ENCODE assay signal across 10 cellular contexts in genomic region chr6:156794963-156795362, GRCh38. TPM values are rescaled to one million over a fixed set of nuclear protein-coding genes. Genes with fewer than 3 reads are reported as not detected.
DNase-seq lines count a peak whose midpoint lies in the region; ATAC-seq, FAIRE-seq and TF ChIP-seq lines count a peak whose summit lies in the region.
"Had no signal": no experiment of that assay in that cellular context is flagged by ENCODE, and none has a peak within 500 bp of the region (broad histone marks: within the 10 kb centered on the region; RNA-seq: fewer than 3 reads in every experiment).

No MANE protein-coding gene starts in this region.

- no peaks in the 10 kb centered on the region for H3K27me3 ChIP-seq in breast epithelium

- intact Hi-C loops in left colon (cut with DNase I, micrococcal nuclease) (no loop called here), breast epithelium (cut with DNase I; ENCODE audit: low total_unique reads) (no loop called here)

- H3K4me3 Mint-ChIP-seq in IgD-negative memory B cell: peak overlapping the region; percentile 63 to 93 (median 80)

- H3K27ac ChIP-seq in breast epithelium: no peak overlapping the region
- H3K27ac ChIP-seq: VCaP had no signal

- H3K36me3 Mint-ChIP-seq in IgD-negative memory B cell: peaks cover 2% of the 10 kb centered on the region

- peak; percentile 86 for FAIRE-seq in GM12891 (lab: Jason Lieb, UNC)

- ATAC-seq in GM21390 (IDR thresholded peaks at IDR 0.05; ENCODE audit: unreplicated experiment) (peak; percentile 35), left colon (peak; percentile 39)

- H3K4me1 Mint-ChIP-seq in IgD-negative memory B cell: peaks cover 68 to 84% (median 69%) of the 10 kb centered on the region in 3 donors

- TF ChIP-seq POLR2A in GM12891 (IDR thresholded peaks at IDR 0.05; ENCODE audit: low read depth, low read length) (peak; percentile 56), breast epithelium (IDR thresholded peaks at IDR 0.05) (no peak)

- no peaks in the 10 kb centered on the region for H3K9me3 Mint-ChIP-seq in IgD-negative memory B cell

- no peak overlapping the region for H3K4me3 ChIP-seq in breast epithelium

- peaks cover 5% of the 10 kb centered on the region for H3K27me3 Mint-ChIP-seq in IgD-negative memory B cell

- peaks cover 0 to 20% of the 10 kb centered on the region in 2 donors for H3K4me1 ChIP-seq in breast epithelium

- DNase-seq in GM12891 (ENCODE audit: insufficient read length, low spot score): no peak
- DNase-seq in left colon: no peak
- no peak for DNase-seq in amniotic stem cell (lab: John Stamatoyannopoulos, UW)
- DNase-seq in breast epithelium (ENCODE audit: low spot score in 2 of 2): no peak
- no peak for DNase-seq in NCI-H1048 (lab: John Stamatoyannopoulos, UW)
- DNase-seq in SK-N-DZ (ENCODE audit: low spot score): no peak
- DNase-seq: dermis blood vessel endothelial cell had no signal

- TF ChIP-seq CTCF in breast epithelium (IDR thresholded peaks at IDR 0.05): no peak

- no peaks in the 10 kb centered on the region for H3K36me3 ChIP-seq in breast epithelium

- peak overlapping the region; percentile 79 to 99 (median 93) for H3K27ac Mint-ChIP-seq in IgD-negative memory B cell

- H3K9me3 ChIP-seq in breast epithelium: no peaks in the 10 kb centered on the region

TF ChIP-seq in GM12891, 5 proteins besides CTCF, POLR2A, EP300 and RAD21:
- TF ChIP-seq TAF1 (IDR thresholded peaks at IDR 0.05; ENCODE audit: low read depth, low read length): no peak
- TF ChIP-seq POU2F2 (IDR thresholded peaks at IDR 0.05; ENCODE audit: low read depth, low read length): peak; percentile 72; the same call in 1 of the 2 replicates

RNA-seq across cellular contexts. Expression of gene ARID1B, which starts 17.8 kb away (rescaled TPM):
- polyA plus RNA-seq in GM12891 (2012; ENCODE audit: low read depth, missing spikeins): 36.8 TPM
- 21.9 TPM for polyA plus RNA-seq in IgD-negative memory B cell
- total RNA-seq in left colon (10 to 100 TPM; 69.0 to 85.4 TPM), breast epithelium (100 to 1,000 TPM in 2 of 3 donors, 10 to 100 TPM in 1; 99.9 to 205 (median 131) TPM)
- 20.0 and 22.4 TPM in 2 replicates for polyA plus RNA-seq in SK-N-DZ (2014; cell fraction: cytosol; rRNA removed)
- 19.8 and 26.1 TPM in 2 replicates for polyA plus RNA-seq in SK-N-DZ (2014; cell fraction: nucleus; rRNA removed)
